Comparison of ENCODE assay signal across 21 cellular contexts in the genomic region with DNA sequence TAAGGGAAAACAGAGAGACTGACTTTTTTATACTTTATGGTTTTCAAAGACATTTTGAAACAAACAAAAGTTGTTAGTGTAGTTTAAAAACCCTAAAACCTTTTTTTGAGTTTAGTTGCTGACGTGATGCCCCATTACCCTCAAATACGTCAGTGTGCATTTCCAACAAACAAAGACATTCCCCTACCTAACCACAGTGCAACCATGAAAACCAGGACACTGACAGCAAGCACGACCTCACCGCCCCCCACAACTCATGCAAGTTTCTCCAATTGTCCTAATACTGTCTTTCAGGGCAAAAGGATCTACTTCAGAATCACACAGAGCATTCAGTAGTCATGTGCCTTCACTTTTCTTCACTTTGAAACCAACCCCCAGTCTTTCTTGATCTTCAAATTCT.
DNase-seq lines count a peak whose midpoint lies in the region; ATAC-seq and TF ChIP-seq lines count a peak whose summit lies in the region.
"Had no signal": no experiment of that assay in that cellular context is flagged by ENCODE, and none has a peak within 500 bp of the region (broad histone marks: within the 10 kb centered on the region; RNA-seq: fewer than 3 reads in every experiment).

No MANE protein-coding gene starts in this region.

- peaks cover 0 to 2% of the 10 kb centered on the region in 2 donors for H3K9me3 ChIP-seq in neuronal stem cell (replicated peaks in 1 of 2; ENCODE audit: control insufficient read depth in 2 of 2, insufficient read depth in 1 of 2, low read depth in 1 of 2, low read length in 2 of 2)

- H3K79me1 ChIP-seq in neuronal stem cell (ENCODE audit: low read depth, low read length), result no peaks in the 10 kb centered on the region

- H3K18ac ChIP-seq in neuronal stem cell (ENCODE audit: low read length), result no peak overlapping the region

- H3K4me3 ChIP-seq in kidney epithelial cell (ENCODE audit: low read depth, low read length), result no peak overlapping the region
- H3K4me3 ChIP-seq in neuronal stem cell (ENCODE audit: low read length in 2 of 2), result no peak overlapping the region
- H3K4me3 ChIP-seq: GM23248 had no signal

- H2BK15ac ChIP-seq in neuronal stem cell (ENCODE audit: low read length), result no peak overlapping the region

- H3K23ac ChIP-seq in neuronal stem cell (ENCODE audit: low read depth, low read length, poor library complexity), result no peak overlapping the region

- no peak for ATAC-seq in GM21723 (IDR thresholded peaks at IDR 0.05; ENCODE audit: unreplicated experiment)
- no peak for ATAC-seq in HG02852 (IDR thresholded peaks at IDR 0.05; ENCODE audit: unreplicated experiment)

- H2BK5ac ChIP-seq in neuronal stem cell (ENCODE audit: low read length), result no peak overlapping the region

- no peak overlapping the region for H2AK5ac ChIP-seq in neuronal stem cell (ENCODE audit: low read depth, low read length)

- H3K4ac ChIP-seq in neuronal stem cell (ENCODE audit: low read length), result no peak overlapping the region

- H3K14ac ChIP-seq in neuronal stem cell (ENCODE audit: low read length), result no peak overlapping the region

- no peak for TF ChIP-seq CTCF in kidney epithelial cell (IDR thresholded peaks at IDR 0.05; ENCODE audit: insufficient read depth, low read length, poor library complexity, severe bottlenecking)

- H3K36me3 ChIP-seq in kidney epithelial cell (ENCODE audit: control insufficient read depth, insufficient read depth, low read length) (no peaks in the 10 kb centered on the region), neuronal stem cell (replicated peaks in 1 of 2; ENCODE audit: control insufficient read depth in 2 of 2, insufficient read depth in 2 of 2, low read length in 2 of 2) (no peaks in the 10 kb centered on the region)

- H3K27me3 ChIP-seq in kidney epithelial cell (ENCODE audit: control insufficient read depth, insufficient read depth, low read length) (no peaks in the 10 kb centered on the region), neuronal stem cell (ENCODE audit: control insufficient read depth in 3 of 3, insufficient read depth in 3 of 3, low read depth in 1 of 3, low read length in 3 of 3) (no peaks in the 10 kb centered on the region)

- H4K91ac ChIP-seq in neuronal stem cell (ENCODE audit: low read depth, low read length, poor library complexity), result no peak overlapping the region

- no peak overlapping the region for H2BK12ac ChIP-seq in neuronal stem cell (ENCODE audit: low read length)

- no peak overlapping the region for H3K4me2 ChIP-seq in neuronal stem cell (ENCODE audit: insufficient read depth, low read length, poor library complexity, severe bottlenecking)

- H3K4me1 ChIP-seq in neuronal stem cell (ENCODE audit: control insufficient read depth in 2 of 2, insufficient read depth in 1 of 2, low read depth in 1 of 2, low read length in 2 of 2), result peaks cover 2 to 5% of the 10 kb centered on the region in 2 donors

- no peak overlapping the region for H3K27ac ChIP-seq in neuronal stem cell (replicated peaks; ENCODE audit: low read length)
- H3K27ac ChIP-seq: C4-2B, GM23248 had no signal

- no peak overlapping the region for H3K9ac ChIP-seq in neuronal stem cell (ENCODE audit: low read depth, low read length, poor library complexity)
- H3K9ac ChIP-seq: GM23248 had no signal

- no peak overlapping the region for H4K8ac ChIP-seq in neuronal stem cell (ENCODE audit: low read depth, low read length)

- DNase-seq in EH (ENCODE audit: low read depth) (peak; percentile 25), astrocyte of the hippocampus (ENCODE audit: low read depth, low spot score) (peak; percentile 50), kidney epithelial cell (ENCODE audit: low read depth) (peak; percentile 4), neuronal stem cell (ENCODE audit: low spot score) (no peak), NCI-H2029 treated with DMSO at 0.1 percent for 48 hours (lab: John Stamatoyannopoulos, UW) (no peak)
- DNase-seq: CD8-positive, alpha-beta memory T cell; DMS 273 treated with DMSO at 0.1 percent for 48 hours; DMS79; GF-D8; GM23248; H9; KBM-7; NCI-H1105 treated with DMSO at 0.1 percent for 48 hours; NCI-H146; NCI-H1930; NCI-H446; NCI-H524 treated with DMSO at 0.1 percent for 48 hours; NCI-H774 had no signal

- H2AFZ ChIP-seq in neuronal stem cell (ENCODE audit: low read length), result peak overlapping the region; percentile 54
- H2AFZ ChIP-seq: GM23248 had no signal

- no peak overlapping the region for H2BK120ac ChIP-seq in neuronal stem cell (ENCODE audit: low read depth, low read length)

- no CpG with 5 or more reads among the region's 4 CpGs for WGBS in neuronal stem cell (ENCODE audit: extremely low coverage in 2 of 2, insufficient read length in 2 of 2, insufficient replicate concordance in 1 of 2), 2 donors

Comparison
In these comparisons a context has a peak if more than half of its experiments do, and no peak if none do; other contexts are left out.
1. DNase-seq: peak in EH (single experiment), astrocyte of the hippocampus (single experiment) and kidney epithelial cell (single experiment); none in neuronal stem cell (single experiment) and NCI-H2029 treated with DMSO at 0.1 percent for 48 hours (single experiment).